Comparison of ENCODE assay signal across 11 cellular contexts in the genomic region with DNA sequence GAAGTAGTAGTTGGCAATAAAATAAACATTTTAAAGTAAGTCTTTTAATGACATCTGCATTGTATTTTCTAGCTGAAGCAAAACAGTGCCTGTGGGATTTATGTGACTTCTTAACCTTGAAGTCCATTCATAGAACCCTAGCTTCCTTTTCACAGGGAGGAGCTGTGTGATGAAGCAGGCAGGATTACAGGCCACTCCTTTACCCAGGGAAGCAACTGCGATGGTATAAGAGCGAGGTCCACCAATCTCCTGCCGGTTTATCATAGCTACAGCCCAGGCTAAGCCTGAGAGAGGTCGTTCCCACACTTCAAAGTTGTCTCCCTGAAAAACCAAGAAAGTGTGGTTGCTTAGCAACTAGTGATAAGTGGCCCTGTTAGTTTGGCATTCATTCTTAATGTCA. TPM values are rescaled to one million over a fixed set of nuclear protein-coding genes. Genes with fewer than 3 reads are reported as not detected.
DNase-seq lines count a peak whose midpoint lies in the region; ATAC-seq, FAIRE-seq and TF ChIP-seq lines count a peak whose summit lies in the region.
"Had no signal": no experiment of that assay in that cellular context is flagged by ENCODE, and none has a peak within 500 bp of the region (broad histone marks: within the 10 kb centered on the region; RNA-seq: fewer than 3 reads in every experiment).

No MANE protein-coding gene starts in this region.

- no peak overlapping the region for H4K8ac ChIP-seq in mesendoderm (ENCODE audit: low read depth, low read length)

- no peak overlapping the region for H3K4me3 ChIP-seq in SK-N-SH (ENCODE audit: low read depth in 2 of 2, low read length in 1 of 2)
- H3K4me3 ChIP-seq in mesendoderm (ENCODE audit: low read length): no peak overlapping the region

- CTCF ChIA-PET in SK-N-SH (lab: Yijun Ruan, JAX): interaction anchor here (0.7 to 1.9 kb wide), 3 partner anchors 17 to 727 kb away, joined by 3 to 6 read pairs (median 3); no protein-coding TSS in a partner anchor

- FAIRE-seq in TTC549 (lab: Jason Lieb, UNC): peak; percentile 37
- FAIRE-seq: H1 had no signal

- 66% methylated on average over 2 of the region's 4 CpGs for WGBS in SK-N-SH (ENCODE audit: low lambda C conversion rate)
- no CpG with 5 or more reads among the region's 4 CpGs for WGBS in mesendoderm (ENCODE audit: extremely low coverage, insufficient coverage, low lambda C conversion rate)

- H3K27me3 ChIP-seq in SK-N-SH (ENCODE audit: insufficient read depth) (no peaks in the 10 kb centered on the region), mesendoderm (ENCODE audit: insufficient read depth, low read length, poor library complexity) (no peaks in the 10 kb centered on the region)

- no peak overlapping the region for H2BK5ac ChIP-seq in mesendoderm (ENCODE audit: low read length)

- H3K56ac ChIP-seq in mesendoderm (ENCODE audit: low read length): no peak overlapping the region

- no peak overlapping the region for H3K18ac ChIP-seq in mesendoderm (ENCODE audit: low read length)

- H3K9ac ChIP-seq in SK-N-SH: no peak overlapping the region
- H3K9ac ChIP-seq in mesendoderm (ENCODE audit: low read length): no peak overlapping the region

- H3K27ac ChIP-seq in SK-N-SH (ENCODE audit: low read depth in 2 of 2, low read length in 1 of 2): no peak overlapping the region
- H3K27ac ChIP-seq in mesendoderm (ENCODE audit: low read depth, low read length): no peak overlapping the region

- no peak overlapping the region for H3K4me2 ChIP-seq in SK-N-SH
- no peak overlapping the region for H3K4me2 ChIP-seq in mesendoderm (ENCODE audit: low read length)

- H3K23ac ChIP-seq in mesendoderm (ENCODE audit: low read length): no peak overlapping the region

- H3K79me1 ChIP-seq in mesendoderm (ENCODE audit: low read length): no peaks in the 10 kb centered on the region

- DNase-seq in SK-N-SH: no peak
- DNase-seq in mesendoderm: peak; percentile 28
- DNase-seq in LoVo (ENCODE audit: low spot score): no peak
- DNase-seq in T-helper 1 cell: no peak
- DNase-seq: activated naive CD8-positive, alpha-beta T cell treated with anti-CD3 and anti-CD28 coated beads, Interleukin-2, amount 10 ng/mL, durations not matched to agents 7 days and 5 days; naive thymus-derived CD4-positive, alpha-beta T cell; NCI-H446 treated with DMSO at 0.1 percent for 48 hours; SW 1271 had no signal

- H2AK5ac ChIP-seq in mesendoderm (ENCODE audit: low read length): no peak overlapping the region

- peaks cover 7% of the 10 kb centered on the region; the same call in 1 of the 2 replicates for H3K79me2 ChIP-seq in SK-N-SH (ENCODE audit: insufficient read depth)
- H3K79me2 ChIP-seq in mesendoderm (ENCODE audit: control insufficient read depth, insufficient read depth, low read length): no peaks in the 10 kb centered on the region

- H2BK15ac ChIP-seq in mesendoderm (replicated peaks; ENCODE audit: low read depth): no peak overlapping the region

- peaks cover 27% of the 10 kb centered on the region in 2 experiments for H3K36me3 ChIP-seq in SK-N-SH (replicated peaks in 1 of 2; ENCODE audit: control insufficient read depth in 1 of 2, insufficient read depth in 2 of 2, low read length in 1 of 2)
- no peaks in the 10 kb centered on the region for H3K36me3 ChIP-seq in mesendoderm (ENCODE audit: control insufficient read depth, insufficient read depth, low read length)

- peaks cover 5% of the 10 kb centered on the region for H4K20me1 ChIP-seq in SK-N-SH (ENCODE audit: insufficient read depth)

- POLR2A ChIA-PET in SK-N-SH (lab: Yijun Ruan, JAX): interaction anchor here (1.4 kb wide), 1 partner anchor 10 kb away, joined by 4 read pairs; the partner anchor contains the start of gene GLA

- H3K4ac ChIP-seq in mesendoderm (ENCODE audit: low read depth, low read length): no peak overlapping the region

- H3K4me1 ChIP-seq in SK-N-SH (ENCODE audit: control insufficient read depth in 1 of 2, insufficient read depth in 2 of 2, low read depth in 1 of 2, low read length in 1 of 2) (peaks cover 0 to 3% of the 10 kb centered on the region in 2 experiments; a peak in 1 of 4 replicates), mesendoderm (ENCODE audit: control insufficient read depth, low read depth, low read length) (no peaks in the 10 kb centered on the region)

- H3K9me3 ChIP-seq in SK-N-SH: no peaks in the 10 kb centered on the region

- no peak for TF ChIP-seq EP300 in SK-N-SH (IDR thresholded peaks at IDR 0.05; ENCODE audit: borderline replicate concordance in 1 of 2, low read depth in 1 of 2, low read length in 1 of 2)

- no peak for TF ChIP-seq RAD21 in SK-N-SH (IDR thresholded peaks at IDR 0.05; ENCODE audit: low read length)

- H4K5ac ChIP-seq in mesendoderm (ENCODE audit: low read length): no peak overlapping the region

- no peak for TF ChIP-seq CTCF in SK-N-SH (IDR thresholded peaks at IDR 0.05)

- H2BK120ac ChIP-seq in mesendoderm (ENCODE audit: low read depth, low read length): no peak overlapping the region

- peak; percentile 60 for ATAC-seq in SK-N-SH treated with all-trans-retinoic acid at 6 μM for 48 hours
- ATAC-seq: naive thymus-derived CD4-positive, alpha-beta T cell had no signal

- H3K9me2 ChIP-seq in SK-N-SH: no peaks in the 10 kb centered on the region

- H3F3A ChIP-seq in SK-N-SH (replicated peaks; ENCODE audit: insufficient read depth): peaks cover 33% of the 10 kb centered on the region

- H2AFZ ChIP-seq in SK-N-SH (ENCODE audit: low read depth): no peak overlapping the region

TF ChIP-seq in SK-N-SH treated with all-trans-retinoic acid at 6 μM for 48 hours, 23 proteins besides CTCF, POLR2A, EP300 and RAD21:
- no peak for TF ChIP-seq PPARA (CRISPR knock-in tag; IDR thresholded peaks at IDR 0.05; ENCODE audit: borderline replicate concordance)

TF ChIP-seq in SK-N-SH, 30 proteins besides CTCF, POLR2A, EP300 and RAD21:
- TF ChIP-seq MXI1 (IDR thresholded peaks at IDR 0.05; ENCODE audit: low read depth, low read length): no peak
- TF ChIP-seq RCOR1 (IDR thresholded peaks at IDR 0.05; ENCODE audit: low read length): no peak
- no peak for TF ChIP-seq SMC3 (IDR thresholded peaks at IDR 0.05; ENCODE audit: low read depth, low read length)
- TF ChIP-seq MAX (IDR thresholded peaks at IDR 0.05; ENCODE audit: low read depth): no peak
- no peak for TF ChIP-seq RXRA (IDR thresholded peaks at IDR 0.05; ENCODE audit: borderline replicate concordance, low read depth)

RNA-seq across cellular contexts. Expression of gene RPL36A, which starts 7.0 kb away (rescaled TPM):
- polyA plus RNA-seq in SK-N-SH (2012; rRNA removed): 3,417 and 5,140 TPM in 2 replicates
- 7,024 and 8,541 TPM in 2 replicates for polyA plus RNA-seq in SK-N-SH (2012; cell fraction: cytosol; rRNA removed)
- 893 and 1,047 TPM in 2 replicates for polyA plus RNA-seq in SK-N-SH (2012; cell fraction: nucleus; rRNA removed)
- polyA plus RNA-seq in mesendoderm (2013, experiment 1 of 2): 3,648 TPM
- 3,664 TPM for polyA plus RNA-seq in mesendoderm (2013, experiment 2 of 2)

RNA-seq across cellular contexts. Expression of gene GLA, which starts 9.9 kb away (rescaled TPM):
- polyA plus RNA-seq in SK-N-SH (2012; rRNA removed): 20.4 and 29.5 TPM in 2 replicates
- polyA plus RNA-seq in SK-N-SH (2012; cell fraction: cytosol; rRNA removed): 20.5 and 21.6 TPM in 2 replicates
- 25.4 and 52.5 TPM in 2 replicates for polyA plus RNA-seq in SK-N-SH (2012; cell fraction: nucleus; rRNA removed)
- 31.3 TPM for polyA plus RNA-seq in mesendoderm (2013, experiment 1 of 2)
- 32.2 TPM for polyA plus RNA-seq in mesendoderm (2013, experiment 2 of 2)

RNA-seq across cellular contexts. Expression of gene HNRNPH2, which starts 10.2 kb away (rescaled TPM):
- polyA plus RNA-seq in SK-N-SH (2012; rRNA removed): 32.5 and 44.9 TPM in 2 replicates
- 56.7 and 75.5 TPM in 2 replicates for polyA plus RNA-seq in SK-N-SH (2012; cell fraction: cytosol; rRNA removed)
- 10.4 and 21.6 TPM in 2 replicates for polyA plus RNA-seq in SK-N-SH (2012; cell fraction: nucleus; rRNA removed)
- 54.7 TPM for polyA plus RNA-seq in mesendoderm (2013, experiment 1 of 2)
- polyA plus RNA-seq in mesendoderm (2013, experiment 2 of 2): 53.0 TPM

RNA-seq across cellular contexts. Expression of gene BTK, which starts 11.8 kb away (rescaled TPM):
- polyA plus RNA-seq in SK-N-SH (2012; rRNA removed): not detected in 2 replicates
- polyA plus RNA-seq in SK-N-SH (2012; cell fraction: cytosol; rRNA removed): not detected in 2 replicates
- polyA plus RNA-seq in SK-N-SH (2012; cell fraction: nucleus; rRNA removed): not detected in 2 replicates
- polyA plus RNA-seq in mesendoderm (2013, experiment 1 of 2): 0.08 TPM
- 0.13 TPM for polyA plus RNA-seq in mesendoderm (2013, experiment 2 of 2)

RNA-seq across cellular contexts. Expression of gene TIMM8A, which starts 49.2 kb away (rescaled TPM):
- 14.2 and 15.8 TPM in 2 replicates for polyA plus RNA-seq in SK-N-SH (2012; rRNA removed)
- polyA plus RNA-seq in SK-N-SH (2012; cell fraction: cytosol; rRNA removed): 15.9 and 16.3 TPM in 2 replicates
- 5.9 and 7.4 TPM in 2 replicates for polyA plus RNA-seq in SK-N-SH (2012; cell fraction: nucleus; rRNA removed)
- polyA plus RNA-seq in mesendoderm (2013, experiment 1 of 2): 26.0 TPM
- 24.3 TPM for polyA plus RNA-seq in mesendoderm (2013, experiment 2 of 2)
